In genomic region chr22:50236731-50237409, GRCh38 we compare ENCODE assay signal across 1 cellular context.
TF ChIP-seq lines count a peak whose summit lies in the region.

No MANE protein-coding gene starts in this region.

TF ChIP-seq in K562, 482 proteins besides CTCF, POLR2A, EP300 and RAD21:
- TF ChIP-seq ZSCAN29 (IDR thresholded peaks at IDR 0.05) (no peak), HDGF (IDR thresholded peaks at IDR 0.05) (no peak), PPARD (CRISPR knock-in tag; IDR thresholded peaks at IDR 0.05) (no peak), ZFP36 (IDR thresholded peaks at IDR 0.05; ENCODE audit: low read depth, low read length, partially characterized antibody) (no peak), SIN3B (IDR thresholded peaks at IDR 0.05; ENCODE audit: low read depth) (no peak), HIVEP1 (CRISPR knock-in tag; IDR thresholded peaks at IDR 0.05) (no peak), DDX20 (tag; IDR thresholded peaks at IDR 0.05; ENCODE audit: low read depth) (no peak), ERF (CRISPR knock-in tag; IDR thresholded peaks at IDR 0.05) (no peak), ARID2 (IDR thresholded peaks at IDR 0.05) (no peak), NCOA1 (IDR thresholded peaks at IDR 0.05; ENCODE audit: low read depth) (no peak), RNF219 (CRISPR knock-in tag; IDR thresholded peaks at IDR 0.05) (no peak), IRF2 (CRISPR knock-in tag; IDR thresholded peaks at IDR 0.05) (no peak), CUX1 (CRISPR knock-in tag; IDR thresholded peaks at IDR 0.05) (no peak)
- TF ChIP-seq, protein P1, sequence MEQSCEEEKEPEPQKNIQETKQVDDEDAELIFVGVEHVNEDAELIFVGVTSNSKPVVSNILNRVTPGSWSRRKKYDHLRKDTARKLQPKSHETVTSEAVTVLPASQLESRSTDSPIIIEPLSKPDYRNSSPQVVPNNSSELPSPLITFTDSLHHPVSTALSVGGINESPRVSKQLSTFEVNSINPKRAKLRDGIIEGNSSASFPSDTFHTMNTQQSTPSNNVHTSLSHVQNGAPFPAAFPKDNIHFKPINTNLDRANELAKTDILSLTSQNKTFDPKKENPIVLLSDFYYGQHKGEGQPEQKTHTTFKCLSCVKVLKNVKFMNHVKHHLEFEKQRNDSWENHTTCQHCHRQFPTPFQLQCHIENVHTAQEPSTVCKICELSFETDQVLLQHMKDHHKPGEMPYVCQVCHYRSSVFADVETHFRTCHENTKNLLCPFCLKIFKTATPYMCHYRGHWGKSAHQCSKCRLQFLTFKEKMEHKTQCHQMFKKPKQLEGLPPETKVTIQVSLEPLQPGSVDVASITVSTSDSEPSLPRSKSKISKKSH (CRISPR knock-in tag; IDR thresholded peaks at IDR 0.05): no peak
- TF ChIP-seq, protein P2, sequence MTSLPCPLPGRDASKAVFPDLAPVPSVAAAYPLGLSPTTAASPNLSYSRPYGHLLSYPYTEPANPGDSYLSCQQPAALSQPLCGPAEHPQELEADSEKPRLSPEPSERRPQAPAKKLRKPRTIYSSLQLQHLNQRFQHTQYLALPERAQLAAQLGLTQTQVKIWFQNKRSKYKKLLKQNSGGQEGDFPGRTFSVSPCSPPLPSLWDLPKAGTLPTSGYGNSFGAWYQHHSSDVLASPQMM (CRISPR knock-in tag; IDR thresholded peaks at IDR 0.05): no peak
